10 cellular contexts compared by ENCODE assay signal in the genomic region with DNA sequence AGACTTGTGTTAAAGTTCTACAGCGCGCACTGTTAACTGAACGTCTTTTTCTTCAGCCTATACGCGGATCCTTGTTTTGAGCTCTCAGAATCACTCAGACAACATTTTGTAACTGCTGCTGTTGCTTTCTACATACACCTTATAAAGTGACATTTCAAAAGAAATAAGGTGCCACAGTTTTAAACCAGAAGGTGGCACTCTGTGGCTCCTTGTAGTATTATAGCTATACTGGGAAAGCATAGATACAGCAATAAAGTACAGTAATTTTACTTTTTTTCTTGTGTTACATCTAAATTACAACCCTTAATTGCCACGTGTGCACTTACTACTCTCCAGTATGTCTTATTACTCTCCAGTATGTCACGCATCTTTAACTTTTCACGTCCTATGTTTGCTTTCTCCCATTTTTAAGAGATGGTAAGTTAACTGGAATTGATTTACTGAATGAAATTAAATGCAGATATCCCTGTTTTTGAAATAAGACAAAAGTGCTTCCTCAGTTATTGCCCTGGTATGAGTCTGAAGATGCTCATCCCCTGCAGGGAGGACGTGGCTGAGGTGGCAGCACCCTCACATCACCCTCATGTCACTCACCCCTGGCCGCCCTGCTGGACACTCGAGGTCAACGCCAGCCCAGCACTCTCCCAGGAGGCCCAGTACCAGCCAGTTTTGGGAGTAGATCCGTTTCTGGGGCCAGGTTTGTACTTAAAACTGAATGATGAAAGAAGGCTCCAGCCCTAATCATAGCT. TPM values are rescaled to one million over a fixed set of nuclear protein-coding genes. Genes with fewer than 3 reads are reported as not detected.
DNase-seq lines count a peak whose midpoint lies in the region; ATAC-seq and TF ChIP-seq lines count a peak whose summit lies in the region.
"Had no signal": no experiment of that assay in that cellular context is flagged by ENCODE, and none has a peak within 500 bp of the region (broad histone marks: within the 10 kb centered on the region; RNA-seq: fewer than 3 reads in every experiment).

No MANE protein-coding gene starts in this region.

- BruUV-seq in A673 (replicated peaks; lab: Mats Ljungman, UMichigan) = no TSS peak

- intact Hi-C loops in A673 (cut with micrococcal nuclease; ENCODE audit: unreplicated experiment) = no loop called here
- intact Hi-C loops in esophagus squamous epithelium (cut with DNase I) = no loop called here

- H3K9me3 ChIP-seq in A673 (ENCODE audit: low read depth, low read length, poor library complexity, severe bottlenecking) = no peaks in the 10 kb centered on the region
- no peaks in the 10 kb centered on the region for H3K9me3 ChIP-seq in esophagus squamous epithelium
- H3K9me3 ChIP-seq: suprapubic skin had no signal

- H3K36me3 ChIP-seq in A673 (ENCODE audit: insufficient read depth, low read length, poor library complexity, severe bottlenecking) = peaks cover 58% of the 10 kb centered on the region
- peaks cover 8 to 74% (median 22%) of the 10 kb centered on the region in 3 donors for H3K36me3 ChIP-seq in esophagus squamous epithelium

- no peak overlapping the region for H3K4me3 ChIP-seq in A673 (ENCODE audit: low read depth, low read length, poor library complexity, severe bottlenecking)
- no peak overlapping the region for H3K4me3 ChIP-seq in esophagus squamous epithelium
- H3K4me3 ChIP-seq: suprapubic skin had no signal

- DNase-seq in A673 (ENCODE audit: low spot score) (peak; percentile 38), iPS-NIHi7 (ENCODE audit: extremely low spot score) (peak; percentile 52), NCI-H345 treated with DMSO at 0.1 percent for 48 hours (lab: John Stamatoyannopoulos, UW; ENCODE audit: unreplicated experiment) (no peak), esophagus squamous epithelium (lab: John Stamatoyannopoulos, UW) (no peak)
- DNase-seq: GDM1 had no signal

- 85 to 87% methylated on average over 13 of the region's 13 CpGs for WGBS in esophagus squamous epithelium, 2 donors

- H3K27ac ChIP-seq in A673 (ENCODE audit: low read depth, low read length, poor library complexity, severe bottlenecking) (no peak overlapping the region), esophagus squamous epithelium (no peak overlapping the region)
- H3K27ac ChIP-seq: suprapubic skin had no signal

- ATAC-seq in SK-N-SH treated with all-trans-retinoic acid at 6 μM for 48 hours (peak; percentile 68), GM19452 (IDR thresholded peaks at IDR 0.05; ENCODE audit: unreplicated experiment) (no peak), GM21390 (IDR thresholded peaks at IDR 0.05; ENCODE audit: unreplicated experiment) (no peak)

- H3K4me1 ChIP-seq in A673 (ENCODE audit: insufficient read depth, low read length, poor library complexity, severe bottlenecking) = no peaks in the 10 kb centered on the region
- H3K4me1 ChIP-seq in esophagus squamous epithelium = peaks cover 0 to 18% (median 0%) of the 10 kb centered on the region in 3 donors

- TF ChIP-seq CTCF in A673 (conservative IDR thresholded peaks at IDR 0.05; ENCODE audit: low read depth, low read length) (peak; percentile 42), GM12873 (IDR thresholded peaks at IDR 0.05; ENCODE audit: insufficient read depth, low read depth, low read length, missing control alignments) (peak; percentile 33), esophagus squamous epithelium (IDR thresholded peaks at IDR 0.05) (no peak)

- CTCF ChIA-PET in A673 (lab: Charles Lee) = interaction anchor here (0.7 to 1.0 kb wide), 2 partner anchors 449 to 805 kb away, joined by 5 read pairs; no protein-coding TSS in a partner anchor

- POLR2A ChIA-PET in A673 (lab: Charles Lee; ENCODE audit: low non-redundant PET) = no interaction called here

- TF ChIP-seq POLR2A in esophagus squamous epithelium (IDR thresholded peaks at IDR 0.05) = no peak

- H3K27me3 ChIP-seq in A673 (replicated peaks; ENCODE audit: insufficient read depth, low read depth, low read length, poor library complexity) = no peaks in the 10 kb centered on the region
- H3K27me3 ChIP-seq in esophagus squamous epithelium = no peaks in the 10 kb centered on the region
- H3K27me3 ChIP-seq: suprapubic skin had no signal

TF ChIP-seq in SK-N-SH treated with all-trans-retinoic acid at 6 μM for 48 hours, 23 proteins besides CTCF, POLR2A, EP300 and RAD21:
- TF ChIP-seq, protein P1, sequence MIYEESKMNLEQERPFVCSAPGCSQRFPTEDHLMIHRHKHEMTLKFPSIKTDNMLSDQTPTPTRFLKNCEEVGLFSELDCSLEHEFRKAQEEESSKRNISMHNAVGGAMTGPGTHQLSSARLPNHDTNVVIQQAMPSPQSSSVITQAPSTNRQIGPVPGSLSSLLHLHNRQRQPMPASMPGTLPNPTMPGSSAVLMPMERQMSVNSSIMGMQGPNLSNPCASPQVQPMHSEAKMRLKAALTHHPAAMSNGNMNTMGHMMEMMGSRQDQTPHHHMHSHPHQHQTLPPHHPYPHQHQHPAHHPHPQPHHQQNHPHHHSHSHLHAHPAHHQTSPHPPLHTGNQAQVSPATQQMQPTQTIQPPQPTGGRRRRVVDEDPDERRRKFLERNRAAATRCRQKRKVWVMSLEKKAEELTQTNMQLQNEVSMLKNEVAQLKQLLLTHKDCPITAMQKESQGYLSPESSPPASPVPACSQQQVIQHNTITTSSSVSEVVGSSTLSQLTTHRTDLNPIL (CRISPR knock-in tag; IDR thresholded peaks at IDR 0.05; ENCODE audit: low read depth) = no peak
- no peak for TF ChIP-seq ZNF70 (CRISPR knock-in tag; IDR thresholded peaks at IDR 0.05)
- TF ChIP-seq TOX (CRISPR knock-in tag; IDR thresholded peaks at IDR 0.05; ENCODE audit: borderline replicate concordance) = no peak
- TF ChIP-seq ZFP30 (CRISPR knock-in tag; IDR thresholded peaks at IDR 0.05) = no peak
- no peak for TF ChIP-seq CSDC2 (CRISPR knock-in tag; IDR thresholded peaks at IDR 0.05)
TF ChIP-seq in SK-N-SH treated with all-trans-retinoic acid at 6 μM for 48 hours: peak in this region for 0.

RNA-seq across cellular contexts. Expression of a gene that starts 37.8 kb away (rescaled TPM):
- total RNA-seq in A673 (2021) (89.1 and 89.3 TPM in 2 replicates), esophagus squamous epithelium (10 to 100 TPM; 45.8 to 66.1 (median 56.5) TPM)

Comparison
In these comparisons a context has a peak if more than half of its experiments do, and no peak if none do; other contexts are left out.
1. DNase-seq: peak in A673 (single experiment) and iPS-NIHi7 (single experiment); none in NCI-H345 treated with DMSO at 0.1 percent for 48 hours (single experiment) and esophagus squamous epithelium (single experiment).
2. CTCF ChIP-seq: peak in A673 (single experiment) and GM12873 (single experiment); none in esophagus squamous epithelium (0 of 6).